ENCODE assay signal across 22 cellular contexts in the genomic region with DNA sequence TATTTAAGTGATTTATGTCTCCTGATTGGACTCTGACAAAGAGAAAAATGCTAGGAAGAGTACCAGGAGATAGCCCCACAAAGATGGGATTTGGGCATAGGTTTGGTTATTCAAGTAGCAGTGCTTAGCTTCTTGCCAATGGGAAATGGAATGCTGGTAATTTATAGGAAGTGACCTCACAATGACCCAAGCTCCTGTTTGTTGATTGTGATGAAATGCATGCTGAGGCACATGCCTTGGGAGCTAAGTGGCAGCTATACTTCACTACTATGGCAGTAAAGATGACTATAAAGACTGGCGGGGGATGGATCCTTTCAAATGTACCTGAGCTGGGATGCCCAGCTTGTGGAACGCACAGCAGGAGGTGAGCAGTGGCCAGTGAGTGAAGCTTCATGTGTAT.
"Had no signal": no experiment of that assay in that cellular context is flagged by ENCODE, and none has a peak within 500 bp of the region (broad histone marks: within the 10 kb centered on the region; RNA-seq: fewer than 3 reads in every experiment).

No MANE protein-coding gene starts in this region.

- H3K4me1 ChIP-seq: neural progenitor cell, right lobe of liver, upper lobe of right lung had no signal

- H3K36me3 ChIP-seq: neural progenitor cell, ovary, right lobe of liver, thoracic aorta, upper lobe of right lung had no signal

- H3K4me3 Mint-ChIP-seq: activated CD4-positive, alpha-beta memory T cell treated with anti-CD3 and anti-CD28 coated beads, Interleukin-2, amount 10 ng/mL, durations not matched to agents 7 days and 5 days; activated naive CD4-positive, alpha-beta T cell treated with anti-CD3 and anti-CD28 coated beads for 36 hours; activated T-cell treated with anti-CD3 and anti-CD28 coated beads, Interleukin-2, amount 50 U/mL, for 4 hours; brain; central memory CD8-positive, alpha-beta T cell; memory B cell; naive thymus-derived CD4-positive, alpha-beta T cell; neural progenitor cell; stimulated activated effector memory CD8-positive, alpha-beta T cell treated with anti-CD3 and anti-CD28 coated beads, Interleukin-12 subunit alpha, Interleukin-12 subunit beta, amount 100 ng/mL, for 72 hours had no signal

- H3K4me1 Mint-ChIP-seq: activated CD4-positive, alpha-beta memory T cell treated with anti-CD3 and anti-CD28 coated beads, Interleukin-2, amount 10 ng/mL, durations not matched to agents 7 days and 5 days; brain; central memory CD8-positive, alpha-beta T cell; memory B cell; naive thymus-derived CD4-positive, alpha-beta T cell; neural progenitor cell; stimulated activated effector memory CD8-positive, alpha-beta T cell treated with anti-CD3 and anti-CD28 coated beads, Interleukin-12 subunit alpha, Interleukin-12 subunit beta, amount 100 ng/mL, for 72 hours had no signal

- H3K9me3 ChIP-seq: ovary, right lobe of liver, SK-N-SH, thoracic aorta, upper lobe of right lung had no signal

- H3K27ac ChIP-seq: coronary artery, neural progenitor cell, ovary, right lobe of liver, thoracic aorta, upper lobe of right lung had no signal

- ATAC-seq: activated T-cell treated with anti-CD3 and anti-CD28 coated beads, Interleukin-2, amount 50 U/mL, for 4 hours; esophagus mucosa; left ventricle myocardium superior; naive thymus-derived CD4-positive, alpha-beta T cell; right lobe of liver; stimulated activated effector memory CD8-positive, alpha-beta T cell treated with anti-CD3 and anti-CD28 coated beads, Interleukin-12 subunit alpha, Interleukin-12 subunit beta, amount 100 ng/mL, for 72 hours; upper lobe of right lung had no signal

- DNase-seq: activated CD4-positive, alpha-beta memory T cell treated with anti-CD3 and anti-CD28 coated beads, Interleukin-2, amount 10 ng/mL, durations not matched to agents 7 days and 5 days; activated CD4-positive, alpha-beta T cell treated with anti-CD3 and anti-CD28 coated beads for 48 hours; activated CD4-positive, CD25-positive, alpha-beta regulatory T cell; activated naive CD4-positive, alpha-beta T cell treated with anti-CD3 and anti-CD28 coated beads for 36 hours; activated T-cell treated with anti-CD3 and anti-CD28 coated beads, Interleukin-2, amount 50 U/mL, for 4 hours; anterior cingulate cortex; head of caudate nucleus; left ventricle myocardium superior; naive thymus-derived CD4-positive, alpha-beta T cell; ovary; right lobe of liver; SK-N-SH; stimulated activated CD4-positive, alpha-beta T cell treated with anti-CD3 and anti-CD28 coated beads, Interleukin-4, amount 100 ng/mL, for 24 hours; upper lobe of right lung had no signal

- H3K36me3 Mint-ChIP-seq: brain; memory B cell; naive thymus-derived CD4-positive, alpha-beta T cell; neural progenitor cell; stimulated activated effector memory CD8-positive, alpha-beta T cell treated with anti-CD3 and anti-CD28 coated beads, Interleukin-12 subunit alpha, Interleukin-12 subunit beta, amount 100 ng/mL, for 72 hours had no signal

- H3K4me3 ChIP-seq: coronary artery, neural progenitor cell, ovary, right lobe of liver, thoracic aorta, upper lobe of right lung had no signal

- H3K9me3 Mint-ChIP-seq: activated CD4-positive, alpha-beta memory T cell treated with anti-CD3 and anti-CD28 coated beads, Interleukin-2, amount 10 ng/mL, durations not matched to agents 7 days and 5 days; activated naive CD4-positive, alpha-beta T cell treated with anti-CD3 and anti-CD28 coated beads for 36 hours; activated T-cell treated with anti-CD3 and anti-CD28 coated beads, Interleukin-2, amount 50 U/mL, for 4 hours; brain; central memory CD8-positive, alpha-beta T cell; memory B cell; naive thymus-derived CD4-positive, alpha-beta T cell; neural progenitor cell; stimulated activated effector memory CD8-positive, alpha-beta T cell treated with anti-CD3 and anti-CD28 coated beads, Interleukin-12 subunit alpha, Interleukin-12 subunit beta, amount 100 ng/mL, for 72 hours had no signal

- H2AFZ ChIP-seq: neural progenitor cell had no signal

- H3K27ac Mint-ChIP-seq: activated CD4-positive, alpha-beta memory T cell treated with anti-CD3 and anti-CD28 coated beads, Interleukin-2, amount 10 ng/mL, durations not matched to agents 7 days and 5 days; activated naive CD4-positive, alpha-beta T cell treated with anti-CD3 and anti-CD28 coated beads for 36 hours; brain; memory B cell; naive thymus-derived CD4-positive, alpha-beta T cell; neural progenitor cell; stimulated activated effector memory CD8-positive, alpha-beta T cell treated with anti-CD3 and anti-CD28 coated beads, Interleukin-12 subunit alpha, Interleukin-12 subunit beta, amount 100 ng/mL, for 72 hours had no signal

- H3K4me2 ChIP-seq: neural progenitor cell, SK-N-SH had no signal

- H3K27me3 ChIP-seq: neural progenitor cell, ovary, right lobe of liver, upper lobe of right lung had no signal

- H3K9ac ChIP-seq: neural progenitor cell, SK-N-SH had no signal
